In the genomic region with DNA sequence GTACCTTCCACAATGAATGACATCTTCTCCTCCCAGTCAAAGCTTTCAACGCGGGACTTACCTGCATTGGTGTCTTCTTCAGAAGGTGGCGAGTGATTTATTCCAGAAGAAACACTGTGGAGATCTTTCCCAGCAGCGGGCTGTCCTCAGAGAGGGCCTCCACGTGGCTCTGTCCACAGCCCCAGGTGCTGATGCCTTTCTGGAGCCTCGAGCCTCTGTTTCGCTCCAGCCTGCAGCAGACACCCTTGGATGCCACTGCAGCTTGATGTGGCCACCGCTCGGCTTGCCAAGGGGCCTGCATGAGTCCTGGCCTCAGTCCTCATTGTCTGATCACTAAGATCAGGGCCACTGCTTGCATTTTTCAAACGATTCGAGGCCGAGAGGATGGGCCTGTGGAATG, we compare ENCODE assay signal across 26 cellular contexts. TPM values are rescaled to one million over a fixed set of nuclear protein-coding genes. Genes with fewer than 3 reads are reported as not detected.
A peak's percentile ranks its signal among the peaks of the same experiment; 100 is the strongest.
DNase-seq lines count a peak whose midpoint lies in the region.
"Had no signal": no experiment of that assay in that cellular context is flagged by ENCODE, and none has a peak within 500 bp of the region (broad histone marks: within the 10 kb centered on the region; RNA-seq: fewer than 3 reads in every experiment).

No MANE protein-coding gene starts in this region.

- no peak overlapping the region for H3K27ac Mint-ChIP-seq in activated CD4-positive, alpha-beta T cell treated with anti-CD3 and anti-CD28 coated beads, Interleukin-2, amount 10 ng/mL, durations not matched to agents 7 days and 5 days

- POLR2A ChIA-PET in activated CD4-positive, alpha-beta T cell treated with anti-CD3 and anti-CD28 coated beads, Interleukin-2, amount 10 ng/mL, durations not matched to agents 7 days and 5 days (lab: Charles Lee) = no interaction called here

- H3K36me3 Mint-ChIP-seq in activated CD4-positive, alpha-beta T cell treated with anti-CD3 and anti-CD28 coated beads, Interleukin-2, amount 10 ng/mL, durations not matched to agents 7 days and 5 days (ENCODE audit: low read depth) = no peaks in the 10 kb centered on the region
- H3K36me3 Mint-ChIP-seq: CD14-positive monocyte; natural killer cell treated with Interleukin-12 subunit alpha and Interleukin-12 subunit beta and Interleukin-15 and Interleukin-18, amount 100 ng/mL, for 72 hours had no signal

- H3K4me1 Mint-ChIP-seq in activated CD4-positive, alpha-beta T cell treated with anti-CD3 and anti-CD28 coated beads, Interleukin-2, amount 10 ng/mL, durations not matched to agents 7 days and 5 days = peaks cover 12% of the 10 kb centered on the region

- DNase-seq in AG08396 (ENCODE audit: low spot score) (peak; percentile 37), HuH-7 (ENCODE audit: low spot score) (peak; percentile 8), astrocyte of the hippocampus (ENCODE audit: low read depth, low spot score) (peak; percentile 43), iPS-NIHi7 (ENCODE audit: extremely low spot score) (peak; percentile 56), hippocampal formation (lab: John Stamatoyannopoulos, UW) (no peak), NOMO-1 (lab: John Stamatoyannopoulos, UW; ENCODE audit: unreplicated experiment in 2 of 2) (no peak)
- DNase-seq in activated CD4-positive, alpha-beta T cell treated with anti-CD3 and anti-CD28 coated beads, Interleukin-2, amount 10 ng/mL, durations not matched to agents 7 days and 5 days = no peak
- no peak for DNase-seq in stimulated activated CD8-positive, alpha-beta memory T cell treated with anti-CD3 and anti-CD28 coated beads, Interleukin-4, amount 100 ng/mL, for 48 hours
- DNase-seq: ACHN; activated CD4-positive, alpha-beta T cell treated with anti-CD3 and anti-CD28 coated beads, Interleukin-2, amount 50 U/mL, for 48 hours; activated effector memory CD4-positive, alpha-beta T cell treated with anti-CD3 and anti-CD28 coated beads, Interleukin-2, amount 50 U/mL, for 16 hours; brain microvascular endothelial cell; colonic mucosa; KBM-7; left colon; midbrain; MM.1S; NCI-H226; NCI-H82; stimulated activated CD4-positive, alpha-beta T cell treated with anti-CD3 and anti-CD28 coated beads, Interleukin-15, amount 100 ng/mL, for 24 hours had no signal

- no peaks in the 10 kb centered on the region for H3K9me3 Mint-ChIP-seq in activated CD4-positive, alpha-beta T cell treated with anti-CD3 and anti-CD28 coated beads, Interleukin-2, amount 10 ng/mL, durations not matched to agents 7 days and 5 days
- H3K9me3 Mint-ChIP-seq: natural killer cell treated with Interleukin-12 subunit alpha and Interleukin-12 subunit beta and Interleukin-15 and Interleukin-18, amount 100 ng/mL, for 72 hours had no signal

- CTCF ChIA-PET in activated CD4-positive, alpha-beta T cell treated with anti-CD3 and anti-CD28 coated beads, Interleukin-2, amount 10 ng/mL, durations not matched to agents 7 days and 5 days (lab: Charles Lee) = interaction anchor here (0.8 to 1.7 kb wide), 3 partner anchors 9 to 56 kb away, joined by 3 to 7 read pairs (median 3); no protein-coding TSS in a partner anchor

- H3K4me3 Mint-ChIP-seq in activated CD4-positive, alpha-beta T cell treated with anti-CD3 and anti-CD28 coated beads, Interleukin-2, amount 10 ng/mL, durations not matched to agents 7 days and 5 days = no peak overlapping the region
- H3K4me3 Mint-ChIP-seq: CD14-positive monocyte; natural killer cell treated with Interleukin-12 subunit alpha and Interleukin-12 subunit beta and Interleukin-15 and Interleukin-18, amount 100 ng/mL, for 72 hours had no signal

- H3K27me3 Mint-ChIP-seq in activated CD4-positive, alpha-beta T cell treated with anti-CD3 and anti-CD28 coated beads, Interleukin-2, amount 10 ng/mL, durations not matched to agents 7 days and 5 days = peaks cover 5% of the 10 kb centered on the region

RNA-seq across cellular contexts. Expression of gene GALR1, which starts 46.6 kb away (rescaled TPM):
- not detected for total RNA-seq in activated CD4-positive, alpha-beta T cell treated with anti-CD3 and anti-CD28 coated beads, Interleukin-2, amount 10 ng/mL, durations not matched to agents 7 days and 5 days
- total RNA-seq: G401; glomerular endothelial cell; natural killer cell treated with Interleukin-12 subunit alpha and Interleukin-12 subunit beta and Interleukin-15 and Interleukin-18, amount 100 ng/mL, for 72 hours; SJSA1; T-helper 2 cell treated with Interferon-gamma antibody and Interleukin-4, amounts not matched to agents 100 ng/mL and 5 ng/mL, for 36 hours had no signal

Comparison
In these comparisons a context has a peak if more than half of its experiments do, and no peak if none do; other contexts are left out.
1. DNase-seq: peak in AG08396 (single experiment), HuH-7 (single experiment), astrocyte of the hippocampus (single experiment) and iPS-NIHi7 (single experiment); none in activated CD4-positive, alpha-beta T cell treated with anti-CD3 and anti-CD28 coated beads, Interleukin-2, amount 10 ng/mL, durations not matched to agents 7 days and 5 days (single experiment), stimulated activated CD8-positive, alpha-beta memory T cell treated with anti-CD3 and anti-CD28 coated beads, Interleukin-4, amount 100 ng/mL, for 48 hours (single experiment), hippocampal formation (0 of 2) and NOMO-1 (0 of 2).